In the genomic region with DNA sequence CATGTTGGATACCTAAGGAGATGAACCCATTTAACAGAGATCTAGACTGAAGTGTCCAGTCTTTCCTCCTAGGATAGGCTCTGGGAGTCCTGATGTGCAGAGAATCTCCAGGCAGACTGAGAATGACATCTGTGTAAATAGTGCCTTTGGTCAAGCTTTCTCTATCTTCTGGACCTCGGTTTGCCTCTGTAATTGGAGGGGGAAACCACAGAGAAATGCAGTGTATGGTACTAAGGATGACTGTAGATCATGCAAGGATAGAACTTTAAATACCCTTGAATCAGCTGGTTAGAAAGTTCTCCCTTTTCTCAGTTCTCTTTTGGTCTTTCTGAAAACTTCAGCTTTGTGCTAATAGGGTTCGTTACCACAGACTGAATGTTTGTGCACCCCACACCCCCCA, we compare ENCODE assay signal across 4 cellular contexts.
"Had no signal": no experiment of that assay in that cellular context is flagged by ENCODE, and none has a peak within 500 bp of the region (broad histone marks: within the 10 kb centered on the region; RNA-seq: fewer than 3 reads in every experiment).

No MANE protein-coding gene starts in this region.

- H2AFZ ChIP-seq: GM23338 had no signal

- ATAC-seq: GM23338 had no signal

- H3K4me3 ChIP-seq: GM23338 had no signal

- DNase-seq: H9, HCEC 1CT, IMR-90 had no signal

- H3K4me2 ChIP-seq: GM23338 had no signal
